ENCODE assay signal across 16 cellular contexts in the genomic region with DNA sequence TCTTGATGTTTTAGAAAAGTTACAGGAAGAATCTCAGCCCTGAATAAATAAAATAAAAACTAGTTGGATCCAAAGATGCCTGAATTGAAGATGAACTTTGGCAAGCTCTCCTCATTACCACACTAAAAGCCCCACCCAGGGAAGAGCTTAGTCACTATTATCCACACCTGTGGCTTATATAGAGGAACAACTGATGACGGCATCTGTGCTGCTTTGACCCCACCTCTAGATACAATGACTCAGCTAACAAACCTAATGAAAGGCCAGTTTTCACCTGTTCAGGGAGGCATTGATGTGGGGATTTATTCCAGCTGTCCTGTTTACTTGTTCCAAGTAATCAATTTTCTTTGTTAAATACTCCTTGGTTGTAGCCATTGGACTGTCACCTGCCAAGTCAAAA.
DNase-seq lines count a peak whose midpoint lies in the region; ATAC-seq and TF ChIP-seq lines count a peak whose summit lies in the region.
"Had no signal": no experiment of that assay in that cellular context is flagged by ENCODE, and none has a peak within 500 bp of the region (broad histone marks: within the 10 kb centered on the region; RNA-seq: fewer than 3 reads in every experiment).

No MANE protein-coding gene starts in this region.

- CTCF ChIA-PET in GM10248 (lab: Yijun Ruan, JAX), result no interaction called here

- no peak for ATAC-seq in HG03342 (IDR thresholded peaks at IDR 0.05; ENCODE audit: unreplicated experiment)
- no peak for ATAC-seq in GM18868 (IDR thresholded peaks at IDR 0.05; ENCODE audit: unreplicated experiment)
- ATAC-seq: K562 had no signal

- peak overlapping the region; percentile 53 for H3K27ac ChIP-seq in epithelial cell of prostate

- POLR2A ChIA-PET in GM10248 (lab: Yijun Ruan, JAX), result no interaction called here

- TF ChIP-seq CTCF in GM10248 (IDR thresholded peaks at IDR 0.05; ENCODE audit: control extremely low read depth, extremely low read depth, low read depth, missing control alignments), result no peak

- peak; percentile 16 for DNase-seq in A172 (ENCODE audit: low spot score)
- DNase-seq in H4 (ENCODE audit: low spot score), result peak; percentile 20
- peak; percentile 30 for DNase-seq in NCI-H748 treated with DMSO at 0.1 percent for 48 hours (lab: John Stamatoyannopoulos, UW)
- peak; percentile 68 for DNase-seq in epithelial cell of prostate (ENCODE audit: low read depth, low spot score)
- DNase-seq in GM10248 (ENCODE audit: extremely low spot score), result no peak
- DNase-seq in SW 1271 (lab: John Stamatoyannopoulos, UW), result no peak
- DNase-seq: CD4-positive, alpha-beta T cell; NCI-H1048; NCI-H146; NCI-H446; NCI-H82; RPMI8226; T-helper 1 cell had no signal

Comparison
In these comparisons a context has a peak if more than half of its experiments do, and no peak if none do; other contexts are left out.
1. DNase-seq: peak in A172 (single experiment), H4 (single experiment), NCI-H748 treated with DMSO at 0.1 percent for 48 hours (single experiment) and epithelial cell of prostate (single experiment); none in GM10248 (single experiment) and SW 1271 (0 of 2).